ENCODE assay signal across 19 cellular contexts in genomic region chr7:132941905-132942304, GRCh38.
DNase-seq lines count a peak whose midpoint lies in the region; FAIRE-seq and TF ChIP-seq lines count a peak whose summit lies in the region.
"Had no signal": no experiment of that assay in that cellular context is flagged by ENCODE, and none has a peak within 500 bp of the region (broad histone marks: within the 10 kb centered on the region; RNA-seq: fewer than 3 reads in every experiment).

No MANE protein-coding gene starts in this region.

- no peak overlapping the region for H3K4me3 Mint-ChIP-seq in dendritic cell treated with granulocyte-macrophage colony-stimulating factor and Interleukin-4, amounts not matched to agents 40 ng/mL and 50 ng/mL, for 4 days
- no peak overlapping the region for H3K4me3 Mint-ChIP-seq in endothelial cell (ENCODE audit: unreplicated experiment)
- H3K4me3 Mint-ChIP-seq: CD8-positive, alpha-beta memory T cell had no signal

- intact Hi-C loops in dendritic cell treated with granulocyte-macrophage colony-stimulating factor and Interleukin-4, amounts not matched to agents 40 ng/mL and 50 ng/mL, for 4 days (cut with micrococcal nuclease): no loop called here
- intact Hi-C loops in colonic mucosa (cut with DNase I): no loop called here

- H3K4me3 ChIP-seq in colonic mucosa (no peak overlapping the region), suprapubic skin (no peak overlapping the region)
- H3K4me3 ChIP-seq: HAP-1 had no signal

- no peak overlapping the region for H3K27ac ChIP-seq in colonic mucosa
- no peak overlapping the region for H3K27ac ChIP-seq in suprapubic skin

- 89% methylated on average over 4 of the region's 4 CpGs for WGBS in suprapubic skin

- peak overlapping the region; percentile 54 for H3K27ac Mint-ChIP-seq in dendritic cell treated with granulocyte-macrophage colony-stimulating factor and Interleukin-4, amounts not matched to agents 40 ng/mL and 50 ng/mL, for 4 days
- H3K27ac Mint-ChIP-seq in endothelial cell (ENCODE audit: unreplicated experiment): no peak overlapping the region

- in situ Hi-C loops in SK-MEL-5 (cut with HindIII; ENCODE audit: low pct_unique_long_range_greater_than_20kb, low sequenced_read_pairs): no loop called here

- H3K36me3 Mint-ChIP-seq in dendritic cell treated with granulocyte-macrophage colony-stimulating factor and Interleukin-4, amounts not matched to agents 40 ng/mL and 50 ng/mL, for 4 days (ENCODE audit: low read depth): peaks cover 18% of the 10 kb centered on the region
- no peaks in the 10 kb centered on the region for H3K36me3 Mint-ChIP-seq in endothelial cell (ENCODE audit: low read depth, unreplicated experiment)

- no peak for TF ChIP-seq POLR2A in suprapubic skin (IDR thresholded peaks at IDR 0.05)

- DNase-seq in GM19239 (ENCODE audit: insufficient read length, low spot score): no peak
- DNase-seq in SK-MEL-5 (ENCODE audit: low read depth, low spot score): peak; percentile 32
- DNase-seq in endothelial cell (ENCODE audit: low spot score): no peak
- no peak for DNase-seq in colonic mucosa
- no peak for DNase-seq in suprapubic skin (ENCODE audit: low spot score in 2 of 2)
- DNase-seq: ACHN; BE2C; C1 segment of cervical spinal cord; CD4-positive, CD25-positive, alpha-beta regulatory T cell; CD8-positive, alpha-beta memory T cell; COR-L47; DMS 273 treated with DMSO at 0.1 percent for 48 hours; DMS53; DND-41; EL; GOT3 had no signal

- H3K27me3 Mint-ChIP-seq in dendritic cell treated with granulocyte-macrophage colony-stimulating factor and Interleukin-4, amounts not matched to agents 40 ng/mL and 50 ng/mL, for 4 days: no peaks in the 10 kb centered on the region
- no peaks in the 10 kb centered on the region for H3K27me3 Mint-ChIP-seq in endothelial cell (ENCODE audit: unreplicated experiment)
- H3K27me3 Mint-ChIP-seq: CD4-positive, CD25-positive, alpha-beta regulatory T cell; CD8-positive, alpha-beta memory T cell had no signal

- TF ChIP-seq EP300 in suprapubic skin (IDR thresholded peaks at IDR 0.05): no peak

- no peak overlapping the region for H3K9ac ChIP-seq in colonic mucosa (ENCODE audit: low read depth in 2 of 2, low read length in 2 of 2)

- H3K36me3 ChIP-seq in colonic mucosa: no peaks in the 10 kb centered on the region
- no peaks in the 10 kb centered on the region for H3K36me3 ChIP-seq in suprapubic skin
- H3K36me3 ChIP-seq: HAP-1 had no signal

- H3K4me1 ChIP-seq in colonic mucosa (no peaks in the 10 kb centered on the region), suprapubic skin (no peaks in the 10 kb centered on the region)
- H3K4me1 ChIP-seq: HAP-1 had no signal

- peaks cover 12% of the 10 kb centered on the region for H3K4me1 Mint-ChIP-seq in dendritic cell treated with granulocyte-macrophage colony-stimulating factor and Interleukin-4, amounts not matched to agents 40 ng/mL and 50 ng/mL, for 4 days (ENCODE audit: low read depth)
- H3K4me1 Mint-ChIP-seq in endothelial cell (ENCODE audit: unreplicated experiment): no peaks in the 10 kb centered on the region

- H3K9me3 Mint-ChIP-seq in dendritic cell treated with granulocyte-macrophage colony-stimulating factor and Interleukin-4, amounts not matched to agents 40 ng/mL and 50 ng/mL, for 4 days: no peaks in the 10 kb centered on the region
- H3K9me3 Mint-ChIP-seq in endothelial cell (ENCODE audit: unreplicated experiment): no peaks in the 10 kb centered on the region
- H3K9me3 Mint-ChIP-seq: CD4-positive, CD25-positive, alpha-beta regulatory T cell had no signal

- H3K9me3 ChIP-seq in colonic mucosa (no peaks in the 10 kb centered on the region), suprapubic skin (no peaks in the 10 kb centered on the region)
- H3K9me3 ChIP-seq: BE2C, HAP-1 had no signal

- TF ChIP-seq CTCF in endothelial cell (IDR thresholded peaks at IDR 0.05; ENCODE audit: unreplicated experiment) (no peak), colonic mucosa (IDR thresholded peaks at IDR 0.05) (no peak), suprapubic skin (IDR thresholded peaks at IDR 0.05) (no peak)

- FAIRE-seq in GM19239 (lab: Jason Lieb, UNC): peak; percentile 21
- FAIRE-seq: GM12891 had no signal

- no peaks in the 10 kb centered on the region for H3K27me3 ChIP-seq in colonic mucosa
- no peaks in the 10 kb centered on the region for H3K27me3 ChIP-seq in suprapubic skin
- H3K27me3 ChIP-seq: BE2C had no signal
